In genomic region chr12:89353823-89354629, GRCh38 we compare ENCODE assay signal across 8 cellular contexts. TPM values are rescaled to one million over a fixed set of nuclear protein-coding genes. Genes with fewer than 3 reads are reported as not detected.
DNase-seq lines count a peak whose midpoint lies in the region; ATAC-seq, FAIRE-seq and TF ChIP-seq lines count a peak whose summit lies in the region.

No MANE protein-coding gene starts in this region.

- peak; percentile 60 for ATAC-seq in left lobe of liver

- no peaks in the 10 kb centered on the region for H3K36me3 Mint-ChIP-seq in chondrocyte (ENCODE audit: low read depth)

- TF ChIP-seq CTCF in chondrocyte (IDR thresholded peaks at IDR 0.05), result no peak

- no peaks in the 10 kb centered on the region for H3K27me3 Mint-ChIP-seq in chondrocyte (ENCODE audit: low read depth)

- H3K4me1 Mint-ChIP-seq in chondrocyte (ENCODE audit: low read depth), result peaks cover 48% of the 10 kb centered on the region

- H3K9me3 Mint-ChIP-seq in chondrocyte (ENCODE audit: low read depth), result no peaks in the 10 kb centered on the region

- H3K27ac Mint-ChIP-seq in chondrocyte (ENCODE audit: unreplicated experiment), result peak overlapping the region; percentile 96

- no peak for FAIRE-seq in H54 (lab: Jason Lieb, UNC)
- no peak for FAIRE-seq in GM19239 (lab: Jason Lieb, UNC)

- TF ChIP-seq POLR2A in H54 (IDR thresholded peaks at IDR 0.05; ENCODE audit: low read depth, low read length), result 0 out of 2 replicates have a peak, but pooled peaks have one; percentile 15

- DNase-seq in DMS53 treated with DMSO at 0.1 percent for 48 hours (lab: John Stamatoyannopoulos, UW; ENCODE audit: unreplicated experiment) (peak; percentile 77), H54 (ENCODE audit: insufficient read length, low spot score) (peak; percentile 59), NCI-H2029 (lab: John Stamatoyannopoulos, UW) (peak; percentile 77), chondrocyte (ENCODE audit: low spot score) (no peak), left lobe of liver (ENCODE audit: low spot score) (peak; percentile 91), GM19239 (ENCODE audit: insufficient read length, low spot score) (no peak)
- DNase-seq in activated CD4-positive, CD25-positive, alpha-beta regulatory T cell treated with anti-CD3 and anti-CD28 coated beads, Interleukin-2, amount 50 U/mL, for 72 hours, result peak; percentile 83
- peak; percentile 72 for DNase-seq in stimulated activated CD4-positive, alpha-beta T cell treated with anti-CD3 and anti-CD28 coated beads, Interleukin-1b, Interleukin-23, amount 100 ng/mL, for 48 hours

- H3K4me3 Mint-ChIP-seq in chondrocyte (ENCODE audit: unreplicated experiment), result peak overlapping the region; percentile 85

RNA-seq across cellular contexts. Expression of gene DUSP6, which starts 1.7 kb away (rescaled TPM):
- total RNA-seq in chondrocyte (5.9 to 9.9 TPM (median 8.3 TPM) in 3 replicates), left lobe of liver (31.5 TPM)

Comparison
In these comparisons a context has a peak if more than half of its experiments do, and no peak if none do; other contexts are left out.
1. DNase-seq: peak in DMS53 treated with DMSO at 0.1 percent for 48 hours (single experiment), H54 (single experiment), NCI-H2029 (single experiment), activated CD4-positive, CD25-positive, alpha-beta regulatory T cell treated with anti-CD3 and anti-CD28 coated beads, Interleukin-2, amount 50 U/mL, for 72 hours (single experiment), left lobe of liver (single experiment) and stimulated activated CD4-positive, alpha-beta T cell treated with anti-CD3 and anti-CD28 coated beads, Interleukin-1b, Interleukin-23, amount 100 ng/mL, for 48 hours (single experiment); none in chondrocyte (single experiment) and GM19239 (single experiment).